In genomic region chr1:191558389-191558788, GRCh38 we compare ENCODE assay signal across 23 cellular contexts.
DNase-seq lines count a peak whose midpoint lies in the region; ATAC-seq and TF ChIP-seq lines count a peak whose summit lies in the region.
"Had no signal": no experiment of that assay in that cellular context is flagged by ENCODE, and none has a peak within 500 bp of the region (broad histone marks: within the 10 kb centered on the region; RNA-seq: fewer than 3 reads in every experiment).

No MANE protein-coding gene starts in this region.

- TF ChIP-seq CTCF in SU-DHL-6 (IDR thresholded peaks at IDR 0.05; ENCODE audit: insufficient read depth, low read length, poor library complexity, severe bottlenecking) (no peak), heart left ventricle (IDR thresholded peaks at IDR 0.05) (no peak)

- peak overlapping the region; percentile 38 for H3K56ac ChIP-seq in mesendoderm (ENCODE audit: low read length)

- DNase-seq in mesendoderm (no peak), heart left ventricle (no peak), right cardiac atrium (no peak), Ammon's horn (ENCODE audit: low spot score) (no peak)
- DNase-seq: CD4-positive, alpha-beta T cell; COR-L47; DMS 273 treated with DMSO at 0.1 percent for 48 hours; GF-D8; Karpas-422; NCI-H1417; NCI-H1694 treated with DMSO at 0.1 percent for 48 hours; NCI-H2081 treated with DMSO at 0.1 percent for 48 hours; NCI-H446 treated with DMSO at 0.1 percent for 48 hours; NCI-H526 treated with DMSO at 0.1 percent for 48 hours; SIG-M5; SK-N-SH had no signal

- TF ChIP-seq POLR2A in heart left ventricle (IDR thresholded peaks at IDR 0.05), result no peak

- ATAC-seq in GM18858 (IDR thresholded peaks at IDR 0.05; ENCODE audit: unreplicated experiment), result peak; percentile 44
- ATAC-seq in HG03460 (IDR thresholded peaks at IDR 0.05; ENCODE audit: unreplicated experiment), result peak; percentile 61
- ATAC-seq in heart left ventricle, result no peak
- ATAC-seq in right cardiac atrium, result no peak
- ATAC-seq: GM23338 had no signal

- no peaks in the 10 kb centered on the region for H3K79me1 ChIP-seq in mesendoderm (ENCODE audit: low read length)

- H3K27ac ChIP-seq in SU-DHL-6 (ENCODE audit: low read depth, low read length) (no peak overlapping the region), mesendoderm (ENCODE audit: low read depth, low read length) (peak overlapping the region; percentile 27), heart left ventricle (no peak overlapping the region), right cardiac atrium (ENCODE audit: low read length) (no peak overlapping the region)
- H3K27ac ChIP-seq: BLaER1, RWPE1 had no signal

- H3F3A ChIP-seq in SU-DHL-6 (ENCODE audit: insufficient read depth), result no peaks in the 10 kb centered on the region

- H3K9me2 ChIP-seq in SU-DHL-6 (replicated peaks; ENCODE audit: insufficient read depth, low read length), result no peaks in the 10 kb centered on the region
- H3K9me2 ChIP-seq: SK-N-SH had no signal

- H4K8ac ChIP-seq in mesendoderm (ENCODE audit: low read depth, low read length), result no peak overlapping the region

- H4K5ac ChIP-seq in mesendoderm (ENCODE audit: low read length), result no peak overlapping the region

- H3K9me3 ChIP-seq in SU-DHL-6 (ENCODE audit: insufficient read depth, low read length) (no peaks in the 10 kb centered on the region), heart left ventricle (no peaks in the 10 kb centered on the region), right cardiac atrium (ENCODE audit: control insufficient read depth, low read length) (no peaks in the 10 kb centered on the region)
- H3K9me3 ChIP-seq: BLaER1, HAP-1, SK-N-SH had no signal

- H3K36me3 ChIP-seq in SU-DHL-6 (ENCODE audit: low read length) (no peaks in the 10 kb centered on the region), mesendoderm (ENCODE audit: control insufficient read depth, insufficient read depth, low read length) (no peaks in the 10 kb centered on the region), heart left ventricle (no peaks in the 10 kb centered on the region)
- H3K36me3 ChIP-seq: BLaER1, HAP-1 had no signal

- H2BK15ac ChIP-seq in mesendoderm (replicated peaks; ENCODE audit: low read depth), result no peak overlapping the region

- H3K18ac ChIP-seq in mesendoderm (ENCODE audit: low read length), result peak overlapping the region; percentile 30

- H3K79me2 ChIP-seq in SU-DHL-6 (ENCODE audit: insufficient read depth, low read length) (no peaks in the 10 kb centered on the region), mesendoderm (ENCODE audit: control insufficient read depth, insufficient read depth, low read length) (no peaks in the 10 kb centered on the region)

- intact Hi-C loops in heart left ventricle (cut with DNase I), result no loop called here
- intact Hi-C loops in right cardiac atrium (cut with DNase I), result no loop called here

- H2AFZ ChIP-seq in SU-DHL-6 (ENCODE audit: low read depth, low read length, severe bottlenecking), result peak overlapping the region; percentile 56
- H2AFZ ChIP-seq: GM23338 had no signal

- no peak overlapping the region for H2AK5ac ChIP-seq in mesendoderm (ENCODE audit: low read length)

- H3K23ac ChIP-seq in mesendoderm (ENCODE audit: low read length), result no peak overlapping the region

- WGBS in mesendoderm (ENCODE audit: extremely low coverage, insufficient coverage, low lambda C conversion rate), result no CpG with 5 or more reads among the region's 2 CpGs
- WGBS in heart left ventricle, 4 donors, result 62 to 67% (median 64%) methylated on average over 2 of the region's 2 CpGs
- WGBS in right cardiac atrium, result 57% methylated on average over 2 of the region's 2 CpGs

- H3K27me3 ChIP-seq in SU-DHL-6 (ENCODE audit: low read length), result no peaks in the 10 kb centered on the region
- H3K27me3 ChIP-seq in mesendoderm (ENCODE audit: insufficient read depth, low read length, poor library complexity), result no peaks in the 10 kb centered on the region
- no peaks in the 10 kb centered on the region for H3K27me3 ChIP-seq in heart left ventricle
- no peaks in the 10 kb centered on the region for H3K27me3 ChIP-seq in right cardiac atrium (ENCODE audit: control insufficient read depth, insufficient read depth)
- H3K27me3 ChIP-seq: BLaER1 had no signal

- H3K4me1 ChIP-seq in mesendoderm (ENCODE audit: control insufficient read depth, low read depth, low read length) (no peaks in the 10 kb centered on the region), heart left ventricle (no peaks in the 10 kb centered on the region), right cardiac atrium (ENCODE audit: control insufficient read depth, insufficient read depth, low read length) (no peaks in the 10 kb centered on the region)
- H3K4me1 ChIP-seq: BLaER1, HAP-1 had no signal

- no peak overlapping the region for H3K4me2 ChIP-seq in SU-DHL-6 (ENCODE audit: low read depth, low read length, poor library complexity, severe bottlenecking)
- no peak overlapping the region for H3K4me2 ChIP-seq in mesendoderm (ENCODE audit: low read length)
- H3K4me2 ChIP-seq: BLaER1, GM23338, SK-N-SH had no signal

- H3K9ac ChIP-seq in SU-DHL-6 (ENCODE audit: low read length) (no peak overlapping the region), mesendoderm (ENCODE audit: low read length) (no peak overlapping the region)
- H3K9ac ChIP-seq: BLaER1, SK-N-SH had no signal

- peak overlapping the region; percentile 55 for H3K4ac ChIP-seq in mesendoderm (ENCODE audit: low read depth, low read length)

- no peaks in the 10 kb centered on the region for H4K20me1 ChIP-seq in SU-DHL-6 (ENCODE audit: low read depth, low read length)
- H4K20me1 ChIP-seq: BLaER1 had no signal

- no peak overlapping the region for H3K4me3 ChIP-seq in SU-DHL-6 (ENCODE audit: insufficient read depth, low read length, poor library complexity, severe bottlenecking)
- no peak overlapping the region for H3K4me3 ChIP-seq in mesendoderm (ENCODE audit: low read length)
- H3K4me3 ChIP-seq in heart left ventricle, result no peak overlapping the region
- no peak overlapping the region for H3K4me3 ChIP-seq in right cardiac atrium (ENCODE audit: low read length)
- H3K4me3 ChIP-seq: BLaER1, GM23338, HAP-1 had no signal

- peak overlapping the region; percentile 57 for H2BK5ac ChIP-seq in mesendoderm (ENCODE audit: low read length)

- H2BK120ac ChIP-seq in mesendoderm (ENCODE audit: low read depth, low read length), result peak overlapping the region; percentile 8

Comparison
In these comparisons a context has a peak if more than half of its experiments do, and no peak if none do; other contexts are left out.
1. ATAC-seq: peak in GM18858 (single experiment) and HG03460 (single experiment); none in heart left ventricle (0 of 4) and right cardiac atrium (0 of 2).